ENCODE assay signal across 13 cellular contexts in genomic region chr9:76624381-76625048, GRCh38.
DNase-seq lines count a peak whose midpoint lies in the region; ATAC-seq lines count a peak whose summit lies in the region.
"Had no signal": no experiment of that assay in that cellular context is flagged by ENCODE, and none has a peak within 500 bp of the region (broad histone marks: within the 10 kb centered on the region; RNA-seq: fewer than 3 reads in every experiment).

No MANE protein-coding gene starts in this region.

- H3K27ac ChIP-seq in BLaER1: no peak overlapping the region
- H3K27ac ChIP-seq in effector memory CD4-positive, alpha-beta T cell (ENCODE audit: insufficient read depth, low read length, poor library complexity, severe bottlenecking): no peak overlapping the region

- peak overlapping the region; percentile 32 for H3K4me2 ChIP-seq in BLaER1

- no peaks in the 10 kb centered on the region for H3K36me3 ChIP-seq in BLaER1
- H3K36me3 ChIP-seq in effector memory CD4-positive, alpha-beta T cell (ENCODE audit: control insufficient read depth, insufficient read depth, low read length): no peaks in the 10 kb centered on the region

- DNase-seq in NCI-H226 (no peak), Kasumi-1 (lab: John Stamatoyannopoulos, UW) (no peak), NCI-H1436 (lab: John Stamatoyannopoulos, UW) (no peak)
- DNase-seq in effector memory CD4-positive, alpha-beta T cell: no peak
- DNase-seq: 8988T; activated CD4-positive, alpha-beta memory T cell treated with anti-CD3 and anti-CD28 coated beads for 36 hours; islet precursor cell; NCI-H2171 treated with DMSO at 0.1 percent for 48 hours; stimulated activated CD4-positive, alpha-beta T cell treated with anti-CD3 and anti-CD28 coated beads, Interleukin-4, amount 100 ng/mL, for 1 hour had no signal

- H3K9me3 ChIP-seq in BLaER1: no peaks in the 10 kb centered on the region
- H3K9me3 ChIP-seq in effector memory CD4-positive, alpha-beta T cell (ENCODE audit: control insufficient read depth, low read length): no peaks in the 10 kb centered on the region

- no peak overlapping the region for H3K4me3 ChIP-seq in BLaER1
- H3K4me3 ChIP-seq in effector memory CD4-positive, alpha-beta T cell (ENCODE audit: insufficient read depth, low read depth, low read length, poor library complexity, severe bottlenecking): no peak overlapping the region

- no peak overlapping the region for H3K9ac ChIP-seq in BLaER1

- peaks cover 68% of the 10 kb centered on the region for H3K4me1 ChIP-seq in BLaER1
- H3K4me1 ChIP-seq in effector memory CD4-positive, alpha-beta T cell (ENCODE audit: control insufficient read depth, insufficient read depth, low read length, poor library complexity, severe bottlenecking): no peaks in the 10 kb centered on the region

- H3K27me3 ChIP-seq in BLaER1: no peaks in the 10 kb centered on the region
- no peaks in the 10 kb centered on the region for H3K27me3 ChIP-seq in effector memory CD4-positive, alpha-beta T cell (replicated peaks; ENCODE audit: control insufficient read depth, insufficient read depth, low read length, poor library complexity, severe bottlenecking)

- H4K20me1 ChIP-seq in BLaER1: no peaks in the 10 kb centered on the region

- ATAC-seq in GM19324 (IDR thresholded peaks at IDR 0.05; ENCODE audit: low FRiP score, unreplicated experiment) (peak; percentile 94), HG02759 (IDR thresholded peaks at IDR 0.05; ENCODE audit: unreplicated experiment) (peak; percentile 90), HG03520 (IDR thresholded peaks at IDR 0.05; ENCODE audit: unreplicated experiment) (peak; percentile 92)
